2 cellular contexts compared by ENCODE assay signal in the genomic region with DNA sequence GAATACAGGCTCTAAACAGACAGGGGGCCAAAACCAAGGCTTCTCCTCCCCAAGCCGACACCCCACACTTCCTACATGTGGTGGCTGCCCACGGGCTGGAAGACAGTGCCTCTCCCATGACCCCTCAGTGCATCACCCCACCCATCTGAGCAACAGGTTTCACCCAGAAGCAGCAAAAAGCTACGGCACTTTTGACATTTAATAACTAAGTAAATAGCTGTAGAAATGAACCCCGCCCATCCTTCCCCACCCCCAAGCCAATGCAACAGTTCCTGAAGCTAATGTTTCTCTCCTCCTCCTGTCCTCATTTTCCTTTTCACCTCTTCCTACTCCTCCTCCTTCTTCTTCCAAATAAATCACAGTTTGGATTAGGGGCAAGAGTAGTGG.
TF ChIP-seq lines count a peak whose summit lies in the region.

No MANE protein-coding gene starts in this region.

TF ChIP-seq in HepG2, 621 proteins besides CTCF, POLR2A, EP300 and RAD21:
- TF ChIP-seq, protein P1, sequence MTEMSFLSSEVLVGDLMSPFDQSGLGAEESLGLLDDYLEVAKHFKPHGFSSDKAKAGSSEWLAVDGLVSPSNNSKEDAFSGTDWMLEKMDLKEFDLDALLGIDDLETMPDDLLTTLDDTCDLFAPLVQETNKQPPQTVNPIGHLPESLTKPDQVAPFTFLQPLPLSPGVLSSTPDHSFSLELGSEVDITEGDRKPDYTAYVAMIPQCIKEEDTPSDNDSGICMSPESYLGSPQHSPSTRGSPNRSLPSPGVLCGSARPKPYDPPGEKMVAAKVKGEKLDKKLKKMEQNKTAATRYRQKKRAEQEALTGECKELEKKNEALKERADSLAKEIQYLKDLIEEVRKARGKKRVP (CRISPR knock-in tag; IDR thresholded peaks at IDR 0.05) = 0 out of 4 replicates have a peak, but pooled peaks of 1 of the 2 experiments have one; percentile 28
- TF ChIP-seq ZNF33A (CRISPR knock-in tag; IDR thresholded peaks at IDR 0.05; ENCODE audit: borderline replicate concordance) = no peak

TF ChIP-seq in H1, 55 proteins besides CTCF, POLR2A, EP300 and RAD21:
- no peak for TF ChIP-seq CBX8 (IDR thresholded peaks at IDR 0.05; ENCODE audit: borderline replicate concordance, low read depth, low read length)
- TF ChIP-seq BCL11A (IDR thresholded peaks at IDR 0.05; ENCODE audit: low read depth in 2 of 2, low read length in 2 of 2) = no peak
- TF ChIP-seq SIRT6 (IDR thresholded peaks at IDR 0.05; ENCODE audit: low read length) = no peak
- TF ChIP-seq, protein P2, sequence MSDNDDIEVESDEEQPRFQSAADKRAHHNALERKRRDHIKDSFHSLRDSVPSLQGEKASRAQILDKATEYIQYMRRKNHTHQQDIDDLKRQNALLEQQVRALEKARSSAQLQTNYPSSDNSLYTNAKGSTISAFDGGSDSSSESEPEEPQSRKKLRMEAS (IDR thresholded peaks at IDR 0.05) = no peak
- no peak for TF ChIP-seq RXRA (IDR thresholded peaks at IDR 0.05; ENCODE audit: insufficient read depth, low read depth, low read length)
- no peak for TF ChIP-seq SP2 (IDR thresholded peaks at IDR 0.05; ENCODE audit: low read length)
